Comparison of ENCODE assay signal across 11 cellular contexts in genomic region chr2:138475394-138475793, GRCh38. TPM values are rescaled to one million over a fixed set of nuclear protein-coding genes. Genes with fewer than 3 reads are reported as not detected.
A peak's percentile ranks its signal among the peaks of the same experiment; 100 is the strongest.
DNase-seq lines count a peak whose midpoint lies in the region; ATAC-seq, FAIRE-seq and TF ChIP-seq lines count a peak whose summit lies in the region.
"Had no signal": no experiment of that assay in that cellular context is flagged by ENCODE, and none has a peak within 500 bp of the region (broad histone marks: within the 10 kb centered on the region; RNA-seq: fewer than 3 reads in every experiment).

No MANE protein-coding gene starts in this region.

- no peaks in the 10 kb centered on the region for H4K20me1 ChIP-seq in GM12878 (ENCODE audit: control insufficient read depth, insufficient read depth)
- H4K20me1 ChIP-seq: BLaER1 treated with 17β-estradiol and CSF1 and Interleukin-3, amounts not matched to agents 10 nM and 100 nM had no signal

- peaks cover 11% of the 10 kb centered on the region for H3K4me1 Mint-ChIP-seq in MCF 10A (ENCODE audit: insufficient read depth, unreplicated experiment)
- H3K4me1 Mint-ChIP-seq: nephron had no signal

- peak overlapping the region; percentile 61 for H3K27ac ChIP-seq in GM12878 (ENCODE audit: control insufficient read depth, insufficient read depth)

- DNase-seq in GM12878 (ENCODE audit: low read depth, low spot score), result peak; percentile 53
- no peak for DNase-seq in NCI-H146 (lab: John Stamatoyannopoulos, UW)
- DNase-seq in activated CD4-positive, CD25-positive, alpha-beta regulatory T cell (lab: John Stamatoyannopoulos, UW), result no peak
- DNase-seq in MCF 10A (ENCODE audit: unreplicated experiment), result no peak
- DNase-seq in NCI-H1105 (lab: John Stamatoyannopoulos, UW), result no peak
- DNase-seq: HCEC 1CT had no signal

- TF ChIP-seq CTCF in GM12878 (IDR thresholded peaks at IDR 0.05 in 2 of 3, conservative IDR thresholded peaks at IDR 0.05 in 1 of 3; ENCODE audit: control insufficient read depth in 2 of 3, extremely low read depth in 1 of 3, insufficient read depth in 1 of 3, low read depth in 3 of 3, low read length in 3 of 3), result no peak
- TF ChIP-seq CTCF in MCF 10A (IDR thresholded peaks at IDR 0.05; ENCODE audit: unreplicated experiment), result no peak

- in situ Hi-C loops in GM12878 (cut with MboI), result no loop called here

- 4% methylated on average over 4 of the region's 4 CpGs for WGBS in GM12878 (ENCODE audit: insufficient coverage, insufficient replicate concordance, low lambda C conversion rate, missing lambda C conversion rate)

- BruUV-seq in GM12878 (replicated peaks; lab: Mats Ljungman, UMichigan) (no TSS peak), MCF 10A (replicated peaks; lab: Mats Ljungman, UMichigan) (no TSS peak)

- H3K27ac Mint-ChIP-seq in MCF 10A (ENCODE audit: low read depth, unreplicated experiment), result no peak overlapping the region
- H3K27ac Mint-ChIP-seq: nephron had no signal

- H3K9me3 ChIP-seq in GM12878 (replicated peaks; ENCODE audit: control insufficient read depth, insufficient read depth, low read length), result no peaks in the 10 kb centered on the region
- H3K9me3 ChIP-seq: BLaER1 treated with 17β-estradiol and CSF1 and Interleukin-3, amounts not matched to agents 10 nM and 100 nM had no signal

- H3K4me2 ChIP-seq in GM12878 (ENCODE audit: control insufficient read depth, insufficient read depth), result peak overlapping the region; percentile 41

- H3K4me3 Mint-ChIP-seq in MCF 10A (ENCODE audit: unreplicated experiment), result no peak overlapping the region
- H3K4me3 Mint-ChIP-seq: nephron had no signal

- RAD21 ChIA-PET in GM12878 (lab: Charles Lee; ENCODE audit: unreplicated experiment), result interaction anchor here (1.0 to 1.9 kb wide), 5 partner anchors 12 to 352 kb away, joined by 4 to 9 read pairs (median 5); no protein-coding TSS in a partner anchor

- no peak overlapping the region for H3K4me3 ChIP-seq in GM12878
- H3K4me3 ChIP-seq: BLaER1 treated with 17β-estradiol and CSF1 and Interleukin-3, amounts not matched to agents 10 nM and 100 nM had no signal

- no peaks in the 10 kb centered on the region for H3K9me3 Mint-ChIP-seq in MCF 10A (ENCODE audit: unreplicated experiment)
- H3K9me3 Mint-ChIP-seq: nephron had no signal

- intact Hi-C loops in GM12878 (cut with micrococcal nuclease; ENCODE audit: unreplicated experiment), result no loop called here
- intact Hi-C loops in MCF 10A (cut with micrococcal nuclease), result no loop called here

- peaks cover 21% of the 10 kb centered on the region for H3K4me1 ChIP-seq in GM12878 (ENCODE audit: control insufficient read depth, insufficient read depth, low read length)

- no peak for TF ChIP-seq RAD21 in GM12878 (IDR thresholded peaks at IDR 0.05; ENCODE audit: insufficient read depth, low read depth, low read length)

- POLR2A ChIA-PET in GM12878 (lab: Charles Lee), result interaction anchor here (0.6 kb wide), 1 partner anchor 14 kb away, joined by 4 read pairs; no protein-coding TSS in a partner anchor
- POLR2A ChIA-PET in MCF 10A (lab: Yijun Ruan, JAX), result interaction anchor here (1.3 to 1.6 kb wide), 2 partner anchors 26 to 27 kb away, joined by 4 to 7 read pairs; no protein-coding TSS in a partner anchor

- FAIRE-seq in GM12878 (lab: Jason Lieb, UNC), result peak; percentile 74

- H3K79me2 ChIP-seq in GM12878 (ENCODE audit: control insufficient read depth, insufficient read depth, low read length), result no peaks in the 10 kb centered on the region

- SMC1A ChIA-PET in GM12878 (lab: Charles Lee; ENCODE audit: uncharacterized antibody, unreplicated experiment), result interaction anchor here (0.8 to 3.0 kb wide), 9 partner anchors 11 to 108 kb away, joined by 3 to 11 read pairs (median 5); no protein-coding TSS in a partner anchor

- ATAC-seq in GM18498 (IDR thresholded peaks at IDR 0.05; ENCODE audit: unreplicated experiment), result peak; percentile 92
- ATAC-seq in GM21381 (IDR thresholded peaks at IDR 0.05; ENCODE audit: unreplicated experiment), result peak; percentile 83
- ATAC-seq in HG03135 (IDR thresholded peaks at IDR 0.05; ENCODE audit: unreplicated experiment), result peak; percentile 88
- ATAC-seq in GM12878, result peak; percentile 92

- TF ChIP-seq POLR2A in GM12878 (IDR thresholded peaks at IDR 0.05; ENCODE audit: low read depth, low read length), result no peak

- H3K36me3 ChIP-seq in GM12878 (ENCODE audit: control insufficient read depth in 2 of 2, insufficient read depth in 2 of 2, low read length in 1 of 2), result no peaks in the 10 kb centered on the region
- H3K36me3 ChIP-seq: BLaER1 treated with 17β-estradiol and CSF1 and Interleukin-3, amounts not matched to agents 10 nM and 100 nM had no signal

- CTCF ChIA-PET in GM12878 (lab: Yijun Ruan, JAX) (interaction anchor here (0.6 to 2.4 kb wide), 4 partner anchors 25 to 140 kb away, joined by 3 to 9 read pairs (median 5); partner anchors contain the start of gene SPOPL), MCF 10A (lab: Yijun Ruan, JAX) (interaction anchor here (1.4 kb wide), 1 partner anchor 26 kb away, joined by 5 read pairs; the partner anchor contains the start of gene SPOPL)

- H3K27me3 ChIP-seq in GM12878 (replicated peaks in 1 of 2; ENCODE audit: control insufficient read depth in 2 of 2, insufficient read depth in 2 of 2, low read length in 1 of 2), result no peaks in the 10 kb centered on the region
- H3K27me3 ChIP-seq: BLaER1 treated with 17β-estradiol and CSF1 and Interleukin-3, amounts not matched to agents 10 nM and 100 nM had no signal

- H3K36me3 Mint-ChIP-seq in MCF 10A (ENCODE audit: insufficient read depth, unreplicated experiment), result no peaks in the 10 kb centered on the region

- no peak overlapping the region for H3K9ac ChIP-seq in GM12878 (ENCODE audit: control insufficient read depth, insufficient read depth, low read length)
- H3K9ac ChIP-seq: BLaER1 treated with 17β-estradiol and CSF1 and Interleukin-3, amounts not matched to agents 10 nM and 100 nM had no signal

- no peaks in the 10 kb centered on the region for H3K27me3 Mint-ChIP-seq in MCF 10A (ENCODE audit: insufficient read depth, unreplicated experiment)

- TF ChIP-seq EP300 in GM12878 (IDR thresholded peaks at IDR 0.05; ENCODE audit: borderline replicate concordance in 1 of 2, control insufficient read depth in 1 of 2, low read depth in 2 of 2, low read length in 2 of 2), result no peak

- H2AFZ ChIP-seq in GM12878 (ENCODE audit: control insufficient read depth, low read depth, low read length), result no peak overlapping the region; the same call in 1 of the 2 replicates

TF ChIP-seq in GM12878, 131 proteins besides CTCF, POLR2A, EP300 and RAD21 (continues in another document):
- TF ChIP-seq NR2C1 (IDR thresholded peaks at IDR 0.05) (no peak), ZBTB33 (IDR thresholded peaks at IDR 0.05) (no peak), GABPA (IDR thresholded peaks at IDR 0.05; ENCODE audit: low read depth) (no peak), FOS (IDR thresholded peaks at IDR 0.05; ENCODE audit: borderline replicate concordance, extremely low read depth, insufficient read length) (no peak), SMC3 (IDR thresholded peaks at IDR 0.05; ENCODE audit: borderline replicate concordance, low read length) (no peak)

RNA-seq across cellular contexts. Expression of gene SPOPL, which starts 26.2 kb away (rescaled TPM):
- 91.8 and 92.8 TPM in 2 replicates for total RNA-seq in GM12878 (2013; cell fraction: nucleolus; rRNA removed)
- total RNA-seq in GM12878 (2014; rRNA removed) (13.1 and 16.6 TPM in 2 replicates), GM12878 (2014; rRNA removed; fragmentation: Illumina TruSeq; extraction: Trizol) (14.1 and 14.4 TPM in 2 replicates), GM12878 (2021) (20.3 and 22.6 TPM in 2 replicates), MCF 10A (2022) (15.8 and 17.7 TPM in 2 replicates)
- polyA plus RNA-seq in GM12878 (2011; ENCODE audit: low read depth), result 6.7 TPM
- polyA plus RNA-seq in GM12878 (2011; rRNA removed) (25.0 and 41.0 TPM in 2 replicates), GM12878 (2014; fragmentation: Illumina TruSeq; extraction: Trizol) (16.3 and 21.9 TPM in 2 replicates), GM12878 (2014; fragmentation: Nextera tagmentation; extraction: Ambion mirVana) (1 to 10 TPM; 4.2 to 4.4 TPM), GM12878 (2014; rRNA removed) (9.9 and 12.0 TPM in 2 replicates), GM12878 (2016; fragmentation: Nextera tagmentation; extraction: Ambion mirVana) (1 to 10 TPM; 4.0 TPM)
- polyA plus RNA-seq in GM12878 (2011; cell fraction: cytosol; rRNA removed), result 9.4 and 12.4 TPM in 2 replicates
- polyA plus RNA-seq in GM12878 (2011; cell fraction: nucleus; rRNA removed), result 16.7 and 21.1 TPM in 2 replicates
- 10.6 and 15.1 TPM in 2 replicates for polyA plus RNA-seq in GM12878 (2012)
- polyA minus RNA-seq in GM12878 (2011; rRNA and poly(A)+ RNA removed), result 21.1 and 32.6 TPM in 2 replicates
- 8.1 and 8.2 TPM in 2 replicates for polyA minus RNA-seq in GM12878 (2011; cell fraction: cytosol; rRNA and poly(A)+ RNA removed)
- 22.6 and 33.5 TPM in 2 replicates for polyA minus RNA-seq in GM12878 (2011; cell fraction: nucleus; rRNA and poly(A)+ RNA removed)
